In genomic region chr15:97598353-97598798, GRCh38 we compare ENCODE assay signal across 26 cellular contexts.
A peak's percentile ranks its signal among the peaks of the same experiment; 100 is the strongest.
DNase-seq lines count a peak whose midpoint lies in the region; FAIRE-seq and TF ChIP-seq lines count a peak whose summit lies in the region.
"Had no signal": no experiment of that assay in that cellular context is flagged by ENCODE, and none has a peak within 500 bp of the region (broad histone marks: within the 10 kb centered on the region; RNA-seq: fewer than 3 reads in every experiment).

No MANE protein-coding gene starts in this region.

- H3K27ac ChIP-seq in brain microvascular endothelial cell (no peak overlapping the region), small intestine (ENCODE audit: low read depth in 1 of 2, low read length in 1 of 2) (no peak overlapping the region)
- H3K27ac ChIP-seq: pancreas, spleen, tibial nerve had no signal

- H3K27me3 ChIP-seq in brain microvascular endothelial cell (replicated peaks): no peaks in the 10 kb centered on the region
- H3K27me3 ChIP-seq in small intestine (ENCODE audit: control insufficient read depth in 2 of 2, insufficient read depth in 2 of 2, low read length in 2 of 2): no peaks in the 10 kb centered on the region
- H3K27me3 ChIP-seq: pancreas, spleen, tibial nerve had no signal

- no peaks in the 10 kb centered on the region for H3K4me1 ChIP-seq in small intestine (ENCODE audit: control insufficient read depth in 2 of 2, insufficient read depth in 1 of 2, low read depth in 1 of 2, low read length in 1 of 2)
- H3K4me1 ChIP-seq: pancreas, spleen, tibial nerve had no signal

- 33 to 62% (median 47%) methylated on average over 6 of the region's 6 CpGs for WGBS in small intestine, 3 donors

- DNase-seq in A172 (ENCODE audit: low spot score) (peak; percentile 23), LoVo (ENCODE audit: low spot score) (peak; percentile 63), NCI-H2227 (lab: John Stamatoyannopoulos, UW; ENCODE audit: unreplicated experiment) (peak; percentile 39), brain microvascular endothelial cell (peak; percentile 4), SW480 (ENCODE audit: low spot score) (no peak), small intestine (no peak), hepatic stellate cell (ENCODE audit: low spot score) (no peak)
- DNase-seq in activated effector memory CD4-positive, alpha-beta T cell treated with Interleukin-2 at 50 U/mL for 16 hours: no peak
- DNase-seq: activated CD4-positive, alpha-beta T cell treated with anti-CD3 and anti-CD28 coated beads, Interleukin-2, amount 10 ng/mL, durations not matched to agents 24 days and 14 days; activated naive CD4-positive, alpha-beta T cell; activated T-cell treated with anti-CD3 and anti-CD28 coated beads, Interleukin-2, amount 50 U/mL, for 4 hours; DMS53; effector memory CD4-positive, alpha-beta T cell; GOT3; kidney glomerular epithelial cell; NCI-H1048; NCI-H446; nephron progenitor cell; pancreas; SHP77 treated with DMSO at 0.1 percent for 48 hours; spleen; SW 1271; T1000 had no signal

- in situ Hi-C loops in brain microvascular endothelial cell (cut with HindIII; ENCODE audit: low pct_ligation_motif_present, low sequenced_read_pairs): no loop called here

- no peak for FAIRE-seq in small intestine (lab: Jason Lieb, UNC)
- FAIRE-seq: G401.6, pancreas had no signal

- H3K4me3 ChIP-seq in brain microvascular endothelial cell (ENCODE audit: low read depth, low read length): no peak overlapping the region
- H3K4me3 ChIP-seq in small intestine (ENCODE audit: low read depth in 1 of 2, low read length in 2 of 2): no peak overlapping the region
- H3K4me3 ChIP-seq: lung, pancreas, spleen, tibial nerve had no signal

- H3K36me3 ChIP-seq in brain microvascular endothelial cell (replicated peaks) (no peaks in the 10 kb centered on the region), small intestine (ENCODE audit: control insufficient read depth in 2 of 2, insufficient read depth in 2 of 2, low read length in 2 of 2) (no peaks in the 10 kb centered on the region)
- H3K36me3 ChIP-seq: pancreas, spleen, tibial nerve had no signal

- H3K9me3 ChIP-seq in small intestine (ENCODE audit: control insufficient read depth, low read depth): no peaks in the 10 kb centered on the region
- H3K9me3 ChIP-seq: pancreas, spleen, tibial nerve had no signal

- no peak for TF ChIP-seq CTCF in brain microvascular endothelial cell (IDR thresholded peaks at IDR 0.05; ENCODE audit: low read depth, low read length, missing control alignments)

Comparison
In these comparisons a context has a peak if more than half of its experiments do, and no peak if none do; other contexts are left out.
1. DNase-seq: peak in A172 (single experiment), LoVo (single experiment), NCI-H2227 (single experiment) and brain microvascular endothelial cell (single experiment); none in SW480 (single experiment), small intestine (single experiment), hepatic stellate cell (single experiment) and activated effector memory CD4-positive, alpha-beta T cell treated with Interleukin-2 at 50 U/mL for 16 hours (single experiment).